Comparison of ENCODE assay signal across 22 cellular contexts in the genomic region with DNA sequence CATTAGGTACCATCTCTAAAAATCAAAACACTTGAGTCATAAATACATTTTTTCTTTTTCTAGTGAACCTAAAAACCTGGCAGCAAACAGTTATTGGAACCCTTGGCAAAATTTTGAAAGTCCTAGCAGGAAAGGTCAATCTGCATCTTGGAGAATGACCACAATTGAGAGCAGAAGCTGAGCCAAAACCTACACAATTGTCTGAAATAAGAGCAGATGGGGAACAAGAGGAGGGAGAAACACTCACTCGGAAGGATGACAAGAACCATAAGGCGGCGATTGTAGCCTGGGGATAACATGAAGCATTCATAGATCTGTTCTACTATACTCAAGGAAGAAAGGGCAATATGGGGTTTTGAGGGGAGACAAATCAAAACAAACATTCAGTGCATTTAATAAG.
"Had no signal": no experiment of that assay in that cellular context is flagged by ENCODE, and none has a peak within 500 bp of the region (broad histone marks: within the 10 kb centered on the region; RNA-seq: fewer than 3 reads in every experiment).

No MANE protein-coding gene starts in this region.

- H3K27me3 Mint-ChIP-seq: activated naive CD4-positive, alpha-beta T cell treated with anti-CD3 and anti-CD28 coated beads, Interleukin-2, amount 50 U/mL, for 24 hours had no signal

- H3K4me1 Mint-ChIP-seq: activated naive CD4-positive, alpha-beta T cell treated with anti-CD3 and anti-CD28 coated beads, Interleukin-2, amount 50 U/mL, for 24 hours; nephron progenitor cell had no signal

- DNase-seq: activated CD4-positive, alpha-beta T cell treated with anti-CD3 and anti-CD28 coated beads, Interleukin-2, amount 50 U/mL, for 4 hours; activated gamma-delta T cell; activated T-cell treated with anti-CD3 and anti-CD28 coated beads, Interleukin-2, amount 50 U/mL, for 72 hours; adrenal gland; cortex of kidney; foreskin melanocyte; left lung; midbrain; nephron progenitor cell; occipital lobe; posterior cingulate gyrus; stimulated activated CD4-positive, alpha-beta T cell treated with anti-CD3 and anti-CD28 coated beads, Interleukin-12 subunit alpha, Interleukin-12 subunit beta, amount 100 ng/mL, for 4 hours; stimulated activated CD4-positive, alpha-beta T cell treated with anti-CD3 and anti-CD28 coated beads, Interleukin-1b, Interleukin-23, amount 100 ng/mL, for 48 hours; stimulated activated CD8-positive, alpha-beta memory T cell treated with anti-CD3 and anti-CD28 coated beads, Interleukin-4, amount 100 ng/mL, for 48 hours; stimulated activated naive CD4-positive, alpha-beta T cell treated with Interleukin-2 at 50 U/mL for 16 hours; SW 1271; T-helper 2 cell; thyroid gland; WERI-Rb-1 had no signal

- H3K4me3 ChIP-seq: adrenal gland, left lung, right atrium auricular region, thyroid gland had no signal

- ATAC-seq: activated T-cell treated with anti-CD3 and anti-CD28 coated beads, Interleukin-2, amount 50 U/mL, for 72 hours; esophagus mucosa; left lung had no signal

- H3K27ac Mint-ChIP-seq: activated naive CD4-positive, alpha-beta T cell treated with anti-CD3 and anti-CD28 coated beads, Interleukin-2, amount 50 U/mL, for 24 hours; activated T-cell treated with anti-CD3 and anti-CD28 coated beads, Interleukin-2, amount 50 U/mL, for 72 hours; nephron progenitor cell had no signal

- H3K4me3 Mint-ChIP-seq: activated naive CD4-positive, alpha-beta T cell treated with anti-CD3 and anti-CD28 coated beads, Interleukin-2, amount 50 U/mL, for 24 hours; activated T-cell treated with anti-CD3 and anti-CD28 coated beads, Interleukin-2, amount 50 U/mL, for 72 hours; nephron progenitor cell had no signal

- H3K9me3 Mint-ChIP-seq: activated naive CD4-positive, alpha-beta T cell treated with anti-CD3 and anti-CD28 coated beads, Interleukin-2, amount 50 U/mL, for 24 hours; activated T-cell treated with anti-CD3 and anti-CD28 coated beads, Interleukin-2, amount 50 U/mL, for 72 hours had no signal
